30 cellular contexts compared by ENCODE assay signal in the genomic region with DNA sequence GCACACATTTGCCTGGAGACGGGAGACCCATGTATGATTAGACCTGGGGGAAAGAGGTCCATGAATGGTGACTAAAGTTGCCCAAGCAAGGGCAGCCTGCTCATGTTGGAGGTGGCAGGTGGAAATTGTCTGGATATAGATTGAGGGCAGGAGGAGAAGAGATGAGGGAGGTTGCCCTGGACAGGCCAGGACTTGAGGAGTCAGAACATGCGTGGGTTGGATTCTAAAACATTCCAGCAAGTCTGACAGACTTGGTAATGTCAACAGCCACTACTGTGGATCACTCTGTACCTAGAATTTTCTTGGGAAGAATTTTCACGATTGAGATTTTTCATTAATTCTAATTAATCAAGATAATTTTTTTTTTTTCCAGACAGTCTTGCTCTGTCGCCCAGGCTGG. TPM values are rescaled to one million over a fixed set of nuclear protein-coding genes. Genes with fewer than 3 reads are reported as not detected.
A peak's percentile ranks its signal among the peaks of the same experiment; 100 is the strongest.
DNase-seq lines count a peak whose midpoint lies in the region; ATAC-seq and TF ChIP-seq lines count a peak whose summit lies in the region.
"Had no signal": no experiment of that assay in that cellular context is flagged by ENCODE, and none has a peak within 500 bp of the region (broad histone marks: within the 10 kb centered on the region; RNA-seq: fewer than 3 reads in every experiment).

No MANE protein-coding gene starts in this region.

- ATAC-seq in T-helper 17 cell (no peak), right cardiac atrium (no peak), SK-N-SH treated with all-trans-retinoic acid at 6 μM for 48 hours (no peak)
- ATAC-seq: activated naive CD8-positive, alpha-beta T cell treated with anti-CD3 and anti-CD28 coated beads, Interleukin-2, amount 50 U/mL, for 24 hours; activated T-cell treated with anti-CD3 and anti-CD28 coated beads, Interleukin-2, amount 50 U/mL, for 4 hours; body of pancreas; natural killer cell had no signal

- DNase-seq in SKM-1 treated with dmso at 0.1 percent for 144 hours (lab: John Stamatoyannopoulos, UW; ENCODE audit: unreplicated experiment) = peak; percentile 43
- DNase-seq in SKM-1 (lab: John Stamatoyannopoulos, UW; ENCODE audit: unreplicated experiment) = no peak
- no peak for DNase-seq in T-helper 17 cell
- peak; percentile 18 for DNase-seq in chondrocyte (ENCODE audit: low spot score)
- DNase-seq in right cardiac atrium = no peak
- no peak for DNase-seq in immature natural killer cell
- no peak for DNase-seq in substantia nigra (lab: John Stamatoyannopoulos, UW)
- DNase-seq: 8988T; activated CD4-positive, alpha-beta T cell treated with anti-CD3 and anti-CD28 coated beads for 48 hours; activated naive CD8-positive, alpha-beta T cell treated with anti-CD3 and anti-CD28 coated beads, Interleukin-2, amount 50 U/mL, for 24 hours; activated T-cell treated with anti-CD3 and anti-CD28 coated beads, Interleukin-2, amount 50 U/mL, for 4 hours; body of pancreas; CD4-positive, alpha-beta T cell; DMS 273 treated with DMSO at 0.1 percent for 48 hours; midbrain; natural killer cell; NCI-H1092; NCI-H1930; NCI-H524 treated with DMSO at 0.1 percent for 48 hours; ovary; retina; spleen; T-helper 2 cell; WERI-Rb-1 had no signal

- no peak overlapping the region for H3K27ac ChIP-seq in right cardiac atrium (ENCODE audit: low read length)
- no peak overlapping the region for H3K27ac ChIP-seq in substantia nigra (ENCODE audit: low read depth, low read length, poor library complexity, severe bottlenecking)
- H3K27ac ChIP-seq: body of pancreas, HL-60, ovary, spleen, WERI-Rb-1 had no signal

- no peaks in the 10 kb centered on the region for H3K4me1 ChIP-seq in right cardiac atrium (ENCODE audit: control insufficient read depth, insufficient read depth, low read length)
- H3K4me1 ChIP-seq: body of pancreas, spleen had no signal

- peak overlapping the region; percentile 49 for H3K27ac Mint-ChIP-seq in T-helper 17 cell
- peak overlapping the region; percentile 57 for H3K27ac Mint-ChIP-seq in chondrocyte (ENCODE audit: unreplicated experiment)
- H3K27ac Mint-ChIP-seq in immature natural killer cell = peak overlapping the region in 1 of 6 donors; percentile 73
- H3K27ac Mint-ChIP-seq: activated naive CD8-positive, alpha-beta T cell treated with anti-CD3 and anti-CD28 coated beads, Interleukin-2, amount 50 U/mL, for 24 hours; CD4-positive, alpha-beta T cell; natural killer cell had no signal

- no peaks in the 10 kb centered on the region for H3K9me3 Mint-ChIP-seq in chondrocyte (ENCODE audit: low read depth)
- peaks cover 0 to 1% (median 0%) of the 10 kb centered on the region in 6 donors for H3K9me3 Mint-ChIP-seq in immature natural killer cell
- H3K9me3 Mint-ChIP-seq: activated naive CD8-positive, alpha-beta T cell treated with anti-CD3 and anti-CD28 coated beads, Interleukin-2, amount 50 U/mL, for 24 hours; activated T-cell treated with anti-CD3 and anti-CD28 coated beads, Interleukin-2, amount 50 U/mL, for 4 hours; CD4-positive, alpha-beta T cell; natural killer cell had no signal

- intact Hi-C loops in right cardiac atrium (cut with DNase I) = no loop called here

- H3K27me3 ChIP-seq in right cardiac atrium (ENCODE audit: control insufficient read depth, insufficient read depth) = no peaks in the 10 kb centered on the region
- H3K27me3 ChIP-seq: body of pancreas, ovary had no signal

- H3K4me3 Mint-ChIP-seq in T-helper 17 cell (no peak overlapping the region), chondrocyte (ENCODE audit: unreplicated experiment) (no peak overlapping the region), immature natural killer cell (no peak overlapping the region)
- H3K4me3 Mint-ChIP-seq: activated naive CD8-positive, alpha-beta T cell treated with anti-CD3 and anti-CD28 coated beads, Interleukin-2, amount 50 U/mL, for 24 hours; activated T-cell treated with anti-CD3 and anti-CD28 coated beads, Interleukin-2, amount 50 U/mL, for 4 hours; natural killer cell had no signal

- peaks cover 7% of the 10 kb centered on the region for H3K36me3 Mint-ChIP-seq in T-helper 17 cell (ENCODE audit: low read depth)
- H3K36me3 Mint-ChIP-seq in chondrocyte (ENCODE audit: low read depth) = peaks cover 2% of the 10 kb centered on the region
- no peaks in the 10 kb centered on the region for H3K36me3 Mint-ChIP-seq in immature natural killer cell
- H3K36me3 Mint-ChIP-seq: natural killer cell had no signal

- H3K4me3 ChIP-seq in right cardiac atrium (ENCODE audit: low read length) = no peak overlapping the region
- H3K4me3 ChIP-seq: body of pancreas, ovary, spleen had no signal

- no peaks in the 10 kb centered on the region for H3K9me3 ChIP-seq in T-helper 17 cell (ENCODE audit: control insufficient read depth, low read length, poor library complexity, severe bottlenecking)
- no peaks in the 10 kb centered on the region for H3K9me3 ChIP-seq in right cardiac atrium (ENCODE audit: control insufficient read depth, low read length)
- H3K9me3 ChIP-seq: body of pancreas, ovary, spleen had no signal

- H3K27me3 Mint-ChIP-seq in T-helper 17 cell = no peaks in the 10 kb centered on the region
- H3K27me3 Mint-ChIP-seq in chondrocyte (ENCODE audit: low read depth) = peaks cover 6% of the 10 kb centered on the region
- H3K27me3 Mint-ChIP-seq in immature natural killer cell (ENCODE audit: low read depth in 3 of 3) = peaks cover 5 to 10% (median 9%) of the 10 kb centered on the region in 3 donors
- H3K27me3 Mint-ChIP-seq: CD4-positive, alpha-beta T cell had no signal

- H3K4me1 Mint-ChIP-seq in T-helper 17 cell (peaks cover 18% of the 10 kb centered on the region), chondrocyte (ENCODE audit: low read depth) (peaks cover 12% of the 10 kb centered on the region), immature natural killer cell (peaks cover 12 to 15% of the 10 kb centered on the region in 2 donors)

- WGBS in right cardiac atrium = 82% methylated on average over 4 of the region's 4 CpGs

- TF ChIP-seq CTCF in chondrocyte (IDR thresholded peaks at IDR 0.05) = no peak

TF ChIP-seq in SK-N-SH treated with all-trans-retinoic acid at 6 μM for 48 hours, 23 proteins besides CTCF, POLR2A, EP300 and RAD21 (continues in another document):
- TF ChIP-seq, protein P1, sequence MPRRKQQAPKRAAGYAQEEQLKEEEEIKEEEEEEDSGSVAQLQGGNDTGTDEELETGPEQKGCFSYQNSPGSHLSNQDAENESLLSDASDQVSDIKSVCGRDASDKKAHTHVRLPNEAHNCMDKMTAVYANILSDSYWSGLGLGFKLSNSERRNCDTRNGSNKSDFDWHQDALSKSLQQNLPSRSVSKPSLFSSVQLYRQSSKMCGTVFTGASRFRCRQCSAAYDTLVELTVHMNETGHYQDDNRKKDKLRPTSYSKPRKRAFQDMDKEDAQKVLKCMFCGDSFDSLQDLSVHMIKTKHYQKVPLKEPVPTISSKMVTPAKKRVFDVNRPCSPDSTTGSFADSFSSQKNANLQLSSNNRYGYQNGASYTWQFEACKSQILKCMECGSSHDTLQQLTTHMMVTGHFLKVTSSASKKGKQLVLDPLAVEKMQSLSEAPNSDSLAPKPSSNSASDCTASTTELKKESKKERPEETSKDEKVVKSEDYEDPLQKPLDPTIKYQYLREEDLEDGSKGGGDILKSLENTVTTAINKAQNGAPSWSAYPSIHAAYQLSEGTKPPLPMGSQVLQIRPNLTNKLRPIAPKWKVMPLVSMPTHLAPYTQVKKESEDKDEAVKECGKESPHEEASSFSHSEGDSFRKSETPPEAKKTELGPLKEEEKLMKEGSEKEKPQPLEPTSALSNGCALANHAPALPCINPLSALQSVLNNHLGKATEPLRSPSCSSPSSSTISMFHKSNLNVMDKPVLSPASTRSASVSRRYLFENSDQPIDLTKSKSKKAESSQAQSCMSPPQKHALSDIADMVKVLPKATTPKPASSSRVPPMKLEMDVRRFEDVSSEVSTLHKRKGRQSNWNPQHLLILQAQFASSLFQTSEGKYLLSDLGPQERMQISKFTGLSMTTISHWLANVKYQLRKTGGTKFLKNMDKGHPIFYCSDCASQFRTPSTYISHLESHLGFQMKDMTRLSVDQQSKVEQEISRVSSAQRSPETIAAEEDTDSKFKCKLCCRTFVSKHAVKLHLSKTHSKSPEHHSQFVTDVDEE (CRISPR knock-in tag; IDR thresholded peaks at IDR 0.05) = no peak
- TF ChIP-seq RARB (CRISPR knock-in tag; IDR thresholded peaks at IDR 0.05) (no peak), ZNF70 (CRISPR knock-in tag; IDR thresholded peaks at IDR 0.05) (no peak), TCF4 (CRISPR knock-in tag; IDR thresholded peaks at IDR 0.05; ENCODE audit: borderline replicate concordance) (no peak)
- TF ChIP-seq, protein P2, sequence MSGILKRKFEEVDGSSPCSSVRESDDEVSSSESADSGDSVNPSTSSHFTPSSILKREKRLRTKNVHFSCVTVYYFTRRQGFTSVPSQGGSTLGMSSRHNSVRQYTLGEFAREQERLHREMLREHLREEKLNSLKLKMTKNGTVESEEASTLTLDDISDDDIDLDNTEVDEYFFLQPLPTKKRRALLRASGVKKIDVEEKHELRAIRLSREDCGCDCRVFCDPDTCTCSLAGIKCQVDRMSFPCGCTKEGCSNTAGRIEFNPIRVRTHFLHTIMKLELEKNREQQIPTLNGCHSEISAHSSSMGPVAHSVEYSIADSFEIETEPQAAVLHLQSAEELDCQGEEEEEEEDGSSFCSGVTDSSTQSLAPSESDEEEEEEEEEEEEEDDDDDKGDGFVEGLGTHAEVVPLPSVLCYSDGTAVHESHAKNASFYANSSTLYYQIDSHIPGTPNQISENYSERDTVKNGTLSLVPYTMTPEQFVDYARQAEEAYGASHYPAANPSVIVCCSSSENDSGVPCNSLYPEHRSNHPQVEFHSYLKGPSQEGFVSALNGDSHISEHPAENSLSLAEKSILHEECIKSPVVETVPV (CRISPR knock-in tag; IDR thresholded peaks at IDR 0.05) = no peak
- TF ChIP-seq, protein P3, sequence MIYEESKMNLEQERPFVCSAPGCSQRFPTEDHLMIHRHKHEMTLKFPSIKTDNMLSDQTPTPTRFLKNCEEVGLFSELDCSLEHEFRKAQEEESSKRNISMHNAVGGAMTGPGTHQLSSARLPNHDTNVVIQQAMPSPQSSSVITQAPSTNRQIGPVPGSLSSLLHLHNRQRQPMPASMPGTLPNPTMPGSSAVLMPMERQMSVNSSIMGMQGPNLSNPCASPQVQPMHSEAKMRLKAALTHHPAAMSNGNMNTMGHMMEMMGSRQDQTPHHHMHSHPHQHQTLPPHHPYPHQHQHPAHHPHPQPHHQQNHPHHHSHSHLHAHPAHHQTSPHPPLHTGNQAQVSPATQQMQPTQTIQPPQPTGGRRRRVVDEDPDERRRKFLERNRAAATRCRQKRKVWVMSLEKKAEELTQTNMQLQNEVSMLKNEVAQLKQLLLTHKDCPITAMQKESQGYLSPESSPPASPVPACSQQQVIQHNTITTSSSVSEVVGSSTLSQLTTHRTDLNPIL (CRISPR knock-in tag; IDR thresholded peaks at IDR 0.05; ENCODE audit: low read depth) = no peak

RNA-seq across cellular contexts. Expression of a gene that starts 19.1 kb away (rescaled TPM):
- total RNA-seq in T-helper 17 cell (not detected), chondrocyte (not detected in 3 replicates), right cardiac atrium (not detected)
- polyA plus RNA-seq in right cardiac atrium (not detected), immature natural killer cell (under 1 TPM in 2 of 3 donors, not detected in 1; 0.64 to 0.74 TPM)
- total RNA-seq: activated T-cell treated with anti-CD3 and anti-CD28 coated beads, Interleukin-2, amount 50 U/mL, for 4 hours; body of pancreas; CD4-positive, alpha-beta T cell; kidney epithelial cell; LHCN-M2; natural killer cell; RPMI7951; SK-MEL-5 had no signal

Comparison
In these comparisons a context has a peak if more than half of its experiments do, and no peak if none do; other contexts are left out.
1. DNase-seq: peak in SKM-1 treated with dmso at 0.1 percent for 144 hours (single experiment) and chondrocyte (single experiment); none in SKM-1 (single experiment), T-helper 17 cell (0 of 3), right cardiac atrium (0 of 3), immature natural killer cell (0 of 3) and substantia nigra (0 of 49).